8 cellular contexts compared by ENCODE assay signal in the genomic region with DNA sequence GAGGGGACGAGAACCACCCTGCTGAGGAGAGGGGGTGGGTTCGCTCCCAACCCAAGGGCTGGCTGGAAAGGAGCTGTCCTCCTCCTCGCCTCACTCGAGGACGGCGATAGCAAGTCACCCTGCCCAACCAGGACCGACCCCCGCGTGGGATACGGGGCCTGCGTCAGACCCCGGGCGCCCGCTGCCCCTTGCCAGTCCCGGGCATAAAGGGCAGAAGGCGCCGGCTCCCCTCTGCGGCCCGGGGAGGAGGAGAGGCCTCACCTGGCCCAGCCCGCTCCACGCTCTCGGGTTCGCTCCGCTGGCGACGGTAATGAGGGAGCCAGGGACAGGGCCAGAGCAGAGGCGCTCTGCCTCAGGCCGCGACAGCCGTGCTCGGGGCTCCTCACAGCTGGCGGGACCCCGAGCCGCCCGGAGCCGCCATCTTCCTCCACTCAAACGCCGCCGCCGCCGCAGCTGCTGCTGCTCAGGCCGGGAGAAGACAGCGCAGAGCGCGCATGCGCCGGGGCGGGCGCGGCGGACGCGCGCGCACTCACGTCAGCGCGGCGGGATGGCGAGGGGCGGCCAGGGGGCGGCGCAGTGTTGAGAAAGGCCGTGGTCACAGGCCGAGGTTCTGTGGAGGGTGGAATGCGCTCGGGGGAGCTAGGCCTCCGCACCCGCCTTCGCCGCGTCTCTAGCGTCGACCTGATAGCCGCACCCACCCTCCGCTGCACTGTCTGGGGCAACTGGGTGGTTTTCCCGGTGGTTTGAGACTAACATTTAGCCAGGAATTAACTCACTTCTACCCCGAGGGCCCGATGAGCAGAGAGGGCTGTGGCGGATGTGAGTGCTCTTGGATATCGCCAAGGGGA. TPM values are rescaled to one million over a fixed set of nuclear protein-coding genes. Genes with fewer than 3 reads are reported as not detected.
A peak's percentile ranks its signal among the peaks of the same experiment; 100 is the strongest.
DNase-seq lines count a peak whose midpoint lies in the region; ATAC-seq and TF ChIP-seq lines count a peak whose summit lies in the region.

A gene (minus strand): TSS at position 487 of the 848 bp plus-strand sequence. CDS start 37,062 bp downstream, outside the sequence.

- H3K4me3 Mint-ChIP-seq in natural killer cell, result peak within 1 kb of the TSS; percentile 94

- H3K9me3 Mint-ChIP-seq in natural killer cell, result no peaks in the 10 kb centered on the region

- H3K4me3 ChIP-seq in LNCaP clone FGC (ENCODE audit: low read depth, low read length), result peak within 1 kb of the TSS; percentile 75
- H3K4me3 ChIP-seq in fibroblast of mammary gland (ENCODE audit: control insufficient read depth, low read depth, low read length), result peak within 1 kb of the TSS; percentile 87

- TF ChIP-seq CTCF in LNCaP clone FGC (IDR thresholded peaks at IDR 0.05; ENCODE audit: control insufficient read depth, extremely low read depth, insufficient read depth), result peak; percentile 42
- TF ChIP-seq CTCF in fibroblast of mammary gland (conservative IDR thresholded peaks at IDR 0.05; ENCODE audit: control insufficient read depth, insufficient read depth, low read depth, low read length), result peak; percentile 1
- peak; percentile 45 for TF ChIP-seq CTCF in natural killer cell (IDR thresholded peaks at IDR 0.05)

- no peaks in the 10 kb centered on the region for H3K36me3 Mint-ChIP-seq in natural killer cell

- intact Hi-C loops in natural killer cell (cut with micrococcal nuclease), result loop anchor here (1.0 kb wide), 1 partner anchor 15 kb away; a partner anchor contains a TSS

- no peaks in the 10 kb centered on the region for H3K27me3 Mint-ChIP-seq in natural killer cell (ENCODE audit: low read depth in 2 of 2)

- peaks cover 33 to 41% of the 10 kb centered on the region in 2 donors for H3K4me1 Mint-ChIP-seq in natural killer cell

- peak; percentile 87 to 95 (median 92) for ATAC-seq in natural killer cell

- peak within 1 kb of the TSS; percentile 89 to 98 for H3K27ac Mint-ChIP-seq in natural killer cell

- DNase-seq in EL, result peak; percentile 95
- DNase-seq in H4 (ENCODE audit: low spot score), result peak; percentile 81
- no peak for DNase-seq in LNCaP clone FGC (ENCODE audit: low read depth)
- peak; percentile 96 for DNase-seq in RPMI8226
- DNase-seq in activated T-helper 1 cell treated with anti-CD3 and anti-CD28 coated beads, Interleukin-2, amount 50 U/mL, for 16 hours (ENCODE audit: low read depth in 1 of 2, low spot score in 1 of 2), result peak; percentile 78 to 90
- peak; percentile 86 for DNase-seq in fibroblast of mammary gland (ENCODE audit: low read depth)
- peak; percentile 93 for DNase-seq in natural killer cell
- DNase-seq in stimulated activated naive CD4-positive, alpha-beta T cell treated with Interleukin-2 at 50 U/mL for 16 hours (lab: John Stamatoyannopoulos, UW), result peak; percentile 86

RNA-seq across cellular contexts. Expression of the gene that starts here (rescaled TPM):
- total RNA-seq in H4 (2014; rRNA removed; shearing (Covaris generic)), result 9.6 and 11.4 TPM in 2 replicates
- 10 to 100 TPM; 19.5 to 24.5 (median 24.1) TPM for total RNA-seq in natural killer cell
